ENCODE assay signal across 10 cellular contexts in the genomic region with DNA sequence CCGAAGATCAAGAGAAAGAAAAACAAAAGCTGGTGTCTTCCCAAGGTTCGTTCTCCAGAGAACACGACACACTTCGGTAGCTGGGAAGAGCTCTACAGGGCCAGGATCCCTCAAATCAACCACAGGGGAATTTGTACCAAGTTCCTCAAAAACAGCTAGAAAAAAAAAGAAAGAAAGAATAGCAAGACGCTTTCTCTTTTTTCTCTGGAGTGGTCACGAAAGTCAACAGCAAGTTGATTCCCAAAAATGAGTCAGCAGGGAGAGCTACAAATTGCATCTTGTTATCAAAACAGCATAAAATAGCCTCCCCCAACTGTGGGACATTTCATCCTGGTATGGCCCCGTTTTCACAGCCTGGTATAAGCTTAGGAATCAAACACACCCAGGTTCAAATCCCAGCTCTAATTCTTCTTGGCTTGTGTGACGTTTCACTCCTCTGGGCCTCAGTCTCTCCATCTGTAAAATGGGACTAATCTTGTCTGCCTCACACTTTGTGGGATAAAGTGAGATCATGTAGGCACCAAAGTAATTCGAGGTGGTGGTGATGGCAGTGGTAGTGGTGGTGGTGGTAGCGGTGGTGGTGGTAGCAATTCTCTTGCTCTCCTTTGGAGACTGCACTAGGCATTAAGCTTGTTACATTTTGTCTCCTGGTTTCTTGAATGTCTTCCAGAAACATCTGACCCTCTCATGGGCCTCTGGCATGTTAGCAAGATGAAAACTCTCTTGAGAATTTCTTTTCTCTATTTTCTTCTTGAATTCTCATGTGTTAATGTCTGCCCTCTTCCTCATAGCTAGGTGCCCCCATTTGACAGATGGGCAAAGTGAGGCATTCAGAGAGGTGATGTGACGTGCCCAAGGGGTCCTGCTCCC. TPM values are rescaled to one million over a fixed set of nuclear protein-coding genes. Genes with fewer than 3 reads are reported as not detected.
A peak's percentile ranks its signal among the peaks of the same experiment; 100 is the strongest.
DNase-seq lines count a peak whose midpoint lies in the region; ATAC-seq and TF ChIP-seq lines count a peak whose summit lies in the region.
"Had no signal": no experiment of that assay in that cellular context is flagged by ENCODE, and none has a peak within 500 bp of the region (broad histone marks: within the 10 kb centered on the region; RNA-seq: fewer than 3 reads in every experiment).

No MANE protein-coding gene starts in this region.

- H3K36me3 Mint-ChIP-seq in CD14-positive monocyte = peaks cover 0 to 11% of the 10 kb centered on the region in 2 donors
- H3K36me3 Mint-ChIP-seq in activated T-helper 17 cell treated with anti-CD3 and anti-CD28 coated beads, Interleukin-2, amount 50 U/mL, for 72 hours (ENCODE audit: low read depth) = peaks cover 41% of the 10 kb centered on the region

- no peak for ATAC-seq in activated T-helper 17 cell treated with anti-CD3 and anti-CD28 coated beads, Interleukin-2, amount 50 U/mL, for 72 hours (replicated peaks)
- ATAC-seq in HG03045 (IDR thresholded peaks at IDR 0.05; ENCODE audit: unreplicated experiment) = no peak

- TF ChIP-seq CTCF in CD14-positive monocyte (IDR thresholded peaks at IDR 0.05) (no peak), GM10266 (IDR thresholded peaks at IDR 0.05; ENCODE audit: control insufficient read depth, insufficient read depth, low read depth, missing control alignments) (no peak)

- peak overlapping the region in 1 of 2 donors; percentile 51 for H3K4me3 Mint-ChIP-seq in CD14-positive monocyte
- H3K4me3 Mint-ChIP-seq in activated T-helper 17 cell treated with anti-CD3 and anti-CD28 coated beads, Interleukin-2, amount 50 U/mL, for 72 hours = peak overlapping the region; percentile 99

- H3K4me1 Mint-ChIP-seq in CD14-positive monocyte = peaks cover 61% of the 10 kb centered on the region
- peaks cover 19% of the 10 kb centered on the region for H3K4me1 Mint-ChIP-seq in activated T-helper 17 cell treated with anti-CD3 and anti-CD28 coated beads, Interleukin-2, amount 50 U/mL, for 72 hours

- no peak for DNase-seq in CD14-positive monocyte (ENCODE audit: low spot score)
- DNase-seq in H4 (ENCODE audit: low spot score) = peak; percentile 21
- peak; percentile 38 for DNase-seq in medulla oblongata (ENCODE audit: extremely low spot score)
- DNase-seq in stimulated activated CD4-positive, alpha-beta T cell treated with anti-CD3 and anti-CD28 coated beads, Interleukin-2, amount 100 ng/mL, for 48 hours = no peak
- no peak for DNase-seq in GM10266 (ENCODE audit: extremely low spot score)
- no peak for DNase-seq in NCI-H146 (lab: John Stamatoyannopoulos, UW)
- DNase-seq: glutamatergic neuron, H7 had no signal

- intact Hi-C loops in CD14-positive monocyte (cut with micrococcal nuclease) = loop anchor here in 1 of 2 donors (2.0 to 10.0 kb wide), 2 partner anchors 14 to 76 kb away; no protein-coding TSS in a partner anchor

- peaks cover 5 to 14% (median 9%) of the 10 kb centered on the region in 3 donors for H3K27me3 Mint-ChIP-seq in CD14-positive monocyte (ENCODE audit: low read depth in 3 of 3)
- H3K27me3 Mint-ChIP-seq in activated T-helper 17 cell treated with anti-CD3 and anti-CD28 coated beads, Interleukin-2, amount 50 U/mL, for 72 hours = no peaks in the 10 kb centered on the region

- H3K27ac Mint-ChIP-seq in CD14-positive monocyte = peak overlapping the region; percentile 48 to 91 (median 80)
- H3K27ac Mint-ChIP-seq in activated T-helper 17 cell treated with anti-CD3 and anti-CD28 coated beads, Interleukin-2, amount 50 U/mL, for 72 hours = peak overlapping the region; percentile 100

- peaks cover 0 to 4% (median 0%) of the 10 kb centered on the region in 7 donors for H3K9me3 Mint-ChIP-seq in CD14-positive monocyte
- no peaks in the 10 kb centered on the region for H3K9me3 Mint-ChIP-seq in activated T-helper 17 cell treated with anti-CD3 and anti-CD28 coated beads, Interleukin-2, amount 50 U/mL, for 72 hours

RNA-seq across cellular contexts. Expression of a gene that starts 1.0 kb away (rescaled TPM):
- polyA plus RNA-seq in CD14-positive monocyte = 1 to 10 TPM; 1.0 to 1.7 TPM
- 1.0 and 2.2 TPM in 2 replicates for total RNA-seq in H4 (2014; rRNA removed; shearing (Covaris generic))
- 10 to 100 TPM; 41.8 to 53.6 TPM for total RNA-seq in activated T-helper 17 cell treated with anti-CD3 and anti-CD28 coated beads, Interleukin-2, amount 50 U/mL, for 72 hours

Comparison
In these comparisons a context has a peak if more than half of its experiments do, and no peak if none do; other contexts are left out.
1. DNase-seq: peak in H4 (single experiment) and medulla oblongata (single experiment); none in CD14-positive monocyte (single experiment), stimulated activated CD4-positive, alpha-beta T cell treated with anti-CD3 and anti-CD28 coated beads, Interleukin-2, amount 100 ng/mL, for 48 hours (0 of 2), GM10266 (single experiment) and NCI-H146 (single experiment).
2. RNA of a gene that starts 1.0 kb away (total RNA-seq): 41.8 to 53.6 TPM in activated T-helper 17 cell treated with anti-CD3 and anti-CD28 coated beads, Interleukin-2, amount 50 U/mL, for 72 hours; 1.0 to 2.2 TPM in H4; every median in the first group is over 10 times any median in the second.